In the genomic region with DNA sequence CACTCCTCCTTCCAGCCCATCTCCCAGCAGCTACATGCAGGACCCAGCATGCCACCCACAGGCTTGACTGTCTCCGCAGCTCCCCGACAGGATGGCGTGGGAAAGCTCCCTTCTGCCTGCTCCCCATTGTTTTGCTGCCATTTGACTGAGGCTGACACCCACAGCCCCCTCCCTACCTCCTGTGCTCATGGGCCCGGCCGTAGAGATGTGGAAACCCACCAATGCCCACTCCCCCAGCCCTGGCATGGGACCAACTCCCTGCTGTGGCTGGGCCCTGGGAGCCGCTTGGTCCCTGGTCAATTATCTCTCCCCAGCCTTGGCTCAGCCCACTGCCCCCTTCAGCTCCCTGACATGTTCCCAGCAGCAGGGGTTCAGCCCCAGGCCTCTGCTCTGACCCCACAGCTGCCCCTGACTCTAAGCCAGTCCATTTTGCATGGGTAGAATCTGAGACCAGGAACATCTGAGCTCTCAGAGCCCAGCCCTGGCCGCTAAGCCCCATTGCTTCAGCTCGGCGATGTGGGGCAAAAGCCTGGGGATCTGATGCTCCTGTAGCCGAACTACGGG, we compare ENCODE assay signal across 2 cellular contexts.
TF ChIP-seq lines count a peak whose summit lies in the region.

No MANE protein-coding gene starts in this region.

TF ChIP-seq in SK-N-SH, 30 proteins besides CTCF, POLR2A, EP300 and RAD21 (continued from another document):
- TF ChIP-seq, protein P1, sequence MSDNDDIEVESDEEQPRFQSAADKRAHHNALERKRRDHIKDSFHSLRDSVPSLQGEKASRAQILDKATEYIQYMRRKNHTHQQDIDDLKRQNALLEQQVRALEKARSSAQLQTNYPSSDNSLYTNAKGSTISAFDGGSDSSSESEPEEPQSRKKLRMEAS (IDR thresholded peaks at IDR 0.05; ENCODE audit: low read depth), result no peak
- TF ChIP-seq ELF1 (IDR thresholded peaks at IDR 0.05) (no peak), RXRA (IDR thresholded peaks at IDR 0.05; ENCODE audit: borderline replicate concordance, low read depth) (no peak), GABPA (IDR thresholded peaks at IDR 0.05; ENCODE audit: low read depth) (no peak), GATA2 (CRISPR knock-in tag; IDR thresholded peaks at IDR 0.05) (no peak), EZH2phosphoT487 (IDR thresholded peaks at IDR 0.05; ENCODE audit: borderline replicate concordance, low read depth) (no peak), CHD2 (IDR thresholded peaks at IDR 0.05; ENCODE audit: low read length, partially characterized antibody) (no peak), RFX5 (IDR thresholded peaks at IDR 0.05; ENCODE audit: low read length) (no peak), RCOR1 (IDR thresholded peaks at IDR 0.05; ENCODE audit: low read length) (no peak), TEAD4 (IDR thresholded peaks at IDR 0.05; ENCODE audit: borderline replicate concordance, insufficient read depth) (no peak)
- TF ChIP-seq, protein P2, sequence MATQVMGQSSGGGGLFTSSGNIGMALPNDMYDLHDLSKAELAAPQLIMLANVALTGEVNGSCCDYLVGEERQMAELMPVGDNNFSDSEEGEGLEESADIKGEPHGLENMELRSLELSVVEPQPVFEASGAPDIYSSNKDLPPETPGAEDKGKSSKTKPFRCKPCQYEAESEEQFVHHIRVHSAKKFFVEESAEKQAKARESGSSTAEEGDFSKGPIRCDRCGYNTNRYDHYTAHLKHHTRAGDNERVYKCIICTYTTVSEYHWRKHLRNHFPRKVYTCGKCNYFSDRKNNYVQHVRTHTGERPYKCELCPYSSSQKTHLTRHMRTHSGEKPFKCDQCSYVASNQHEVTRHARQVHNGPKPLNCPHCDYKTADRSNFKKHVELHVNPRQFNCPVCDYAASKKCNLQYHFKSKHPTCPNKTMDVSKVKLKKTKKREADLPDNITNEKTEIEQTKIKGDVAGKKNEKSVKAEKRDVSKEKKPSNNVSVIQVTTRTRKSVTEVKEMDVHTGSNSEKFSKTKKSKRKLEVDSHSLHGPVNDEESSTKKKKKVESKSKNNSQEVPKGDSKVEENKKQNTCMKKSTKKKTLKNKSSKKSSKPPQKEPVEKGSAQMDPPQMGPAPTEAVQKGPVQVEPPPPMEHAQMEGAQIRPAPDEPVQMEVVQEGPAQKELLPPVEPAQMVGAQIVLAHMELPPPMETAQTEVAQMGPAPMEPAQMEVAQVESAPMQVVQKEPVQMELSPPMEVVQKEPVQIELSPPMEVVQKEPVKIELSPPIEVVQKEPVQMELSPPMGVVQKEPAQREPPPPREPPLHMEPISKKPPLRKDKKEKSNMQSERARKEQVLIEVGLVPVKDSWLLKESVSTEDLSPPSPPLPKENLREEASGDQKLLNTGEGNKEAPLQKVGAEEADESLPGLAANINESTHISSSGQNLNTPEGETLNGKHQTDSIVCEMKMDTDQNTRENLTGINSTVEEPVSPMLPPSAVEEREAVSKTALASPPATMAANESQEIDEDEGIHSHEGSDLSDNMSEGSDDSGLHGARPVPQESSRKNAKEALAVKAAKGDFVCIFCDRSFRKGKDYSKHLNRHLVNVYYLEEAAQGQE (IDR thresholded peaks at IDR 0.05; ENCODE audit: low read depth, low read length), result no peak
TF ChIP-seq in SK-N-SH: peak in this region for 0.

TF ChIP-seq in SK-N-SH treated with all-trans-retinoic acid at 6 μM for 48 hours, 23 proteins besides CTCF, POLR2A, EP300 and RAD21 (continued from another document):
- TF ChIP-seq, protein P3, sequence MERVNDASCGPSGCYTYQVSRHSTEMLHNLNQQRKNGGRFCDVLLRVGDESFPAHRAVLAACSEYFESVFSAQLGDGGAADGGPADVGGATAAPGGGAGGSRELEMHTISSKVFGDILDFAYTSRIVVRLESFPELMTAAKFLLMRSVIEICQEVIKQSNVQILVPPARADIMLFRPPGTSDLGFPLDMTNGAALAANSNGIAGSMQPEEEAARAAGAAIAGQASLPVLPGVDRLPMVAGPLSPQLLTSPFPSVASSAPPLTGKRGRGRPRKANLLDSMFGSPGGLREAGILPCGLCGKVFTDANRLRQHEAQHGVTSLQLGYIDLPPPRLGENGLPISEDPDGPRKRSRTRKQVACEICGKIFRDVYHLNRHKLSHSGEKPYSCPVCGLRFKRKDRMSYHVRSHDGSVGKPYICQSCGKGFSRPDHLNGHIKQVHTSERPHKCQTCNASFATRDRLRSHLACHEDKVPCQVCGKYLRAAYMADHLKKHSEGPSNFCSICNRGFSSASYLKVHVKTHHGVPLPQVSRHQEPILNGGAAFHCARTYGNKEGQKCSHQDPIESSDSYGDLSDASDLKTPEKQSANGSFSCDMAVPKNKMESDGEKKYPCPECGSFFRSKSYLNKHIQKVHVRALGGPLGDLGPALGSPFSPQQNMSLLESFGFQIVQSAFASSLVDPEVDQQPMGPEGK (CRISPR knock-in tag; IDR thresholded peaks at IDR 0.05; ENCODE audit: borderline replicate concordance), result no peak
- TF ChIP-seq ZC3H10 (CRISPR knock-in tag; IDR thresholded peaks at IDR 0.05) (no peak), OSR1 (CRISPR knock-in tag; IDR thresholded peaks at IDR 0.05) (no peak), CSDC2 (CRISPR knock-in tag; IDR thresholded peaks at IDR 0.05) (no peak), ARNTL (CRISPR knock-in tag; IDR thresholded peaks at IDR 0.05; ENCODE audit: borderline replicate concordance, low read depth) (no peak), ESRRG (CRISPR knock-in tag; IDR thresholded peaks at IDR 0.05) (no peak), ZFP3 (CRISPR knock-in tag; IDR thresholded peaks at IDR 0.05) (no peak), PPARA (CRISPR knock-in tag; IDR thresholded peaks at IDR 0.05; ENCODE audit: borderline replicate concordance) (no peak), ISL1 (CRISPR knock-in tag; IDR thresholded peaks at IDR 0.05) (no peak), BACH2 (CRISPR knock-in tag; IDR thresholded peaks at IDR 0.05; ENCODE audit: borderline replicate concordance) (no peak), ZNF565 (CRISPR knock-in tag; conservative IDR thresholded peaks at IDR 0.05; ENCODE audit: low read depth) (no peak)
- TF ChIP-seq, protein P4, sequence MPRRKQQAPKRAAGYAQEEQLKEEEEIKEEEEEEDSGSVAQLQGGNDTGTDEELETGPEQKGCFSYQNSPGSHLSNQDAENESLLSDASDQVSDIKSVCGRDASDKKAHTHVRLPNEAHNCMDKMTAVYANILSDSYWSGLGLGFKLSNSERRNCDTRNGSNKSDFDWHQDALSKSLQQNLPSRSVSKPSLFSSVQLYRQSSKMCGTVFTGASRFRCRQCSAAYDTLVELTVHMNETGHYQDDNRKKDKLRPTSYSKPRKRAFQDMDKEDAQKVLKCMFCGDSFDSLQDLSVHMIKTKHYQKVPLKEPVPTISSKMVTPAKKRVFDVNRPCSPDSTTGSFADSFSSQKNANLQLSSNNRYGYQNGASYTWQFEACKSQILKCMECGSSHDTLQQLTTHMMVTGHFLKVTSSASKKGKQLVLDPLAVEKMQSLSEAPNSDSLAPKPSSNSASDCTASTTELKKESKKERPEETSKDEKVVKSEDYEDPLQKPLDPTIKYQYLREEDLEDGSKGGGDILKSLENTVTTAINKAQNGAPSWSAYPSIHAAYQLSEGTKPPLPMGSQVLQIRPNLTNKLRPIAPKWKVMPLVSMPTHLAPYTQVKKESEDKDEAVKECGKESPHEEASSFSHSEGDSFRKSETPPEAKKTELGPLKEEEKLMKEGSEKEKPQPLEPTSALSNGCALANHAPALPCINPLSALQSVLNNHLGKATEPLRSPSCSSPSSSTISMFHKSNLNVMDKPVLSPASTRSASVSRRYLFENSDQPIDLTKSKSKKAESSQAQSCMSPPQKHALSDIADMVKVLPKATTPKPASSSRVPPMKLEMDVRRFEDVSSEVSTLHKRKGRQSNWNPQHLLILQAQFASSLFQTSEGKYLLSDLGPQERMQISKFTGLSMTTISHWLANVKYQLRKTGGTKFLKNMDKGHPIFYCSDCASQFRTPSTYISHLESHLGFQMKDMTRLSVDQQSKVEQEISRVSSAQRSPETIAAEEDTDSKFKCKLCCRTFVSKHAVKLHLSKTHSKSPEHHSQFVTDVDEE (CRISPR knock-in tag; IDR thresholded peaks at IDR 0.05), result no peak
